In the genomic region with DNA sequence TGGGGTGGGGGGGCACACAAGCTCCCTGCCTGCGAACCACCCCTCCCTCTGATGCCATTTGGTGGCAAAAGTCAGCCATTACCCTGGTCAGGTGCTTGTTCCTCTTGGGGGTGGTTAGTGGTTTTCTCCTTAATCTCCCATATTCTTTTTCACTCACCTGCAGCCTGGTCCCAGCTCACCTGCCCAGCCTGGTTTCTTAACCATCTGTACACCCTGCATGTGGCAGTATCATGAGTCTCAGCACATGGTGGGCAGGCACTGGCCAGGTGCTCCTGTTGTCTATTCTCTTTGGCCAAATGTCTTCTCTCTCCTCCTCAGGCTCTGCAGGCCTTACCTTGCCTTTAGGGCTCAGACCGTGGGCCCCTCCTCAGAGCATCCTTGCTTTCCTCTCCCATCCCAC, we compare ENCODE assay signal across 13 cellular contexts. TPM values are rescaled to one million over a fixed set of nuclear protein-coding genes. Genes with fewer than 3 reads are reported as not detected.
A peak's percentile ranks its signal among the peaks of the same experiment; 100 is the strongest.
DNase-seq lines count a peak whose midpoint lies in the region; ATAC-seq and TF ChIP-seq lines count a peak whose summit lies in the region.
"Had no signal": no experiment of that assay in that cellular context is flagged by ENCODE, and none has a peak within 500 bp of the region (broad histone marks: within the 10 kb centered on the region; RNA-seq: fewer than 3 reads in every experiment).

No MANE protein-coding gene starts in this region.

- H3K27me3 Mint-ChIP-seq in activated T-helper 2 cell treated with anti-CD3 and anti-CD28 coated beads, Interferon-gamma antibody, Interleukin-2, Interleukin-4, amounts not matched to agents 10 μg/mL and 5 μg/mL and 100 μg/mL, durations not matched to agents 14 hours and 24 hours and 36 hours (ENCODE audit: low read depth): no peaks in the 10 kb centered on the region
- no peaks in the 10 kb centered on the region for H3K27me3 Mint-ChIP-seq in type B pancreatic cell
- H3K27me3 Mint-ChIP-seq: brain had no signal

- H3K4me3 Mint-ChIP-seq in activated T-helper 2 cell treated with anti-CD3 and anti-CD28 coated beads, Interferon-gamma antibody, Interleukin-2, Interleukin-4, amounts not matched to agents 10 μg/mL and 5 μg/mL and 100 μg/mL, durations not matched to agents 14 hours and 24 hours and 36 hours (ENCODE audit: low read depth): no peak overlapping the region
- H3K4me3 Mint-ChIP-seq in type B pancreatic cell: no peak overlapping the region
- H3K4me3 Mint-ChIP-seq: brain had no signal

- peaks cover 39% of the 10 kb centered on the region for H3K4me1 ChIP-seq in right cardiac atrium (ENCODE audit: control insufficient read depth, insufficient read depth, low read length)
- H3K4me1 ChIP-seq in lower lobe of right lung: peaks cover 83% of the 10 kb centered on the region

- no peaks in the 10 kb centered on the region for H3K36me3 ChIP-seq in lower lobe of right lung
- H3K36me3 ChIP-seq: SJSA1, thoracic aorta had no signal

- H3K27ac ChIP-seq in right cardiac atrium (ENCODE audit: low read length): peak overlapping the region; percentile 48
- peak overlapping the region; percentile 5 for H3K27ac ChIP-seq in lower lobe of right lung
- H3K27ac ChIP-seq: BLaER1 had no signal

- H3K4me3 ChIP-seq in right cardiac atrium (ENCODE audit: low read length) (no peak overlapping the region), lower lobe of right lung (no peak overlapping the region)
- H3K4me3 ChIP-seq: BLaER1, SJSA1, thoracic aorta had no signal

- 96% methylated on average over 2 of the region's 2 CpGs for WGBS in right cardiac atrium

- intact Hi-C loops in right cardiac atrium (cut with DNase I) (no loop called here), Right ventricle myocardium superior (cut with DNase I) (no loop called here), lower lobe of right lung (cut with DNase I) (no loop called here)
- intact Hi-C loops in activated T-helper 2 cell treated with anti-CD3 and anti-CD28 coated beads, Interferon-gamma antibody, Interleukin-2, Interleukin-4, amounts not matched to agents 10 μg/mL and 5 μg/mL and 100 μg/mL, durations not matched to agents 14 hours and 24 hours and 36 hours (cut with micrococcal nuclease): loop anchor here (10.0 kb wide), 1 partner anchor 172 kb away; no protein-coding TSS in a partner anchor

- peaks cover 76% of the 10 kb centered on the region for H3K4me1 Mint-ChIP-seq in activated T-helper 2 cell treated with anti-CD3 and anti-CD28 coated beads, Interferon-gamma antibody, Interleukin-2, Interleukin-4, amounts not matched to agents 10 μg/mL and 5 μg/mL and 100 μg/mL, durations not matched to agents 14 hours and 24 hours and 36 hours (ENCODE audit: low read depth)
- peaks cover 41% of the 10 kb centered on the region for H3K4me1 Mint-ChIP-seq in type B pancreatic cell (ENCODE audit: unreplicated experiment)

- peaks cover 49% of the 10 kb centered on the region for H3K36me3 Mint-ChIP-seq in activated T-helper 2 cell treated with anti-CD3 and anti-CD28 coated beads, Interferon-gamma antibody, Interleukin-2, Interleukin-4, amounts not matched to agents 10 μg/mL and 5 μg/mL and 100 μg/mL, durations not matched to agents 14 hours and 24 hours and 36 hours (ENCODE audit: low read depth)
- H3K36me3 Mint-ChIP-seq in type B pancreatic cell: peaks cover 15% of the 10 kb centered on the region

- H3K9me3 ChIP-seq in right cardiac atrium (ENCODE audit: control insufficient read depth, low read length) (no peaks in the 10 kb centered on the region), lower lobe of right lung (no peaks in the 10 kb centered on the region)
- H3K9me3 ChIP-seq: BLaER1, SJSA1, thoracic aorta had no signal

- peak overlapping the region; percentile 69 for H3K27ac Mint-ChIP-seq in activated T-helper 2 cell treated with anti-CD3 and anti-CD28 coated beads, Interferon-gamma antibody, Interleukin-2, Interleukin-4, amounts not matched to agents 10 μg/mL and 5 μg/mL and 100 μg/mL, durations not matched to agents 14 hours and 24 hours and 36 hours
- H3K27ac Mint-ChIP-seq in type B pancreatic cell: peak overlapping the region; percentile 66

- no peak for TF ChIP-seq CTCF in lower lobe of right lung (IDR thresholded peaks at IDR 0.05)
- TF ChIP-seq CTCF in type B pancreatic cell (conservative IDR thresholded peaks at IDR 0.05): no peak

- DNase-seq in right cardiac atrium (no peak), Right ventricle myocardium superior (no peak), lower lobe of right lung (no peak), type B pancreatic cell (ENCODE audit: extremely low spot score, unreplicated experiment) (no peak), HCEC 1CT (no peak)
- DNase-seq in activated T-helper 2 cell treated with anti-CD3 and anti-CD28 coated beads, Interferon-gamma antibody, Interleukin-2, Interleukin-4, amounts not matched to agents 10 μg/mL and 5 μg/mL and 100 μg/mL, durations not matched to agents 14 hours and 24 hours and 36 hours (ENCODE audit: low spot score): no peak
- DNase-seq: stimulated activated CD4-positive, alpha-beta T cell treated with anti-CD3 and anti-CD28 coated beads, Interleukin-4, amount 100 ng/mL, for 24 hours had no signal

- H3K9me3 Mint-ChIP-seq in activated T-helper 2 cell treated with anti-CD3 and anti-CD28 coated beads, Interferon-gamma antibody, Interleukin-2, Interleukin-4, amounts not matched to agents 10 μg/mL and 5 μg/mL and 100 μg/mL, durations not matched to agents 14 hours and 24 hours and 36 hours: no peaks in the 10 kb centered on the region
- H3K9me3 Mint-ChIP-seq in type B pancreatic cell: no peaks in the 10 kb centered on the region
- H3K9me3 Mint-ChIP-seq: brain had no signal

- H3K27me3 ChIP-seq in right cardiac atrium (ENCODE audit: control insufficient read depth, insufficient read depth) (no peaks in the 10 kb centered on the region), lower lobe of right lung (ENCODE audit: low read depth) (no peaks in the 10 kb centered on the region)
- H3K27me3 ChIP-seq: BLaER1, SJSA1 had no signal

- no peak for ATAC-seq in right cardiac atrium
- ATAC-seq in Right ventricle myocardium superior (ENCODE audit: poor library complexity): no peak
- ATAC-seq in lower lobe of right lung: no peak
- ATAC-seq in HG03354 (IDR thresholded peaks at IDR 0.05; ENCODE audit: poor library complexity, severe bottlenecking, unreplicated experiment): no peak
- ATAC-seq in HG03139 (IDR thresholded peaks at IDR 0.05; ENCODE audit: unreplicated experiment): no peak

RNA-seq across cellular contexts. Expression of gene OGDH, which starts 30.5 kb away (rescaled TPM):
- total RNA-seq in right cardiac atrium (100 to 1,000 TPM; 347 to 406 (median 380) TPM), Right ventricle myocardium superior (664 TPM), lower lobe of right lung (132 TPM), type B pancreatic cell (ENCODE audit: low replicate concordance) (92.8 and 122 TPM in 2 replicates)
- 168 TPM for polyA plus RNA-seq in right cardiac atrium
- 105 and 109 TPM in 2 replicates for total RNA-seq in activated T-helper 2 cell treated with anti-CD3 and anti-CD28 coated beads, Interferon-gamma antibody, Interleukin-2, Interleukin-4, amounts not matched to agents 10 μg/mL and 5 μg/mL and 100 μg/mL, durations not matched to agents 14 hours and 24 hours and 36 hours

RNA-seq across cellular contexts. Expression of gene TMED4, which starts 54.9 kb away (rescaled TPM):
- total RNA-seq in right cardiac atrium (10 to 100 TPM; 63.2 to 75.2 (median 66.6) TPM), Right ventricle myocardium superior (47.6 TPM), lower lobe of right lung (71.9 TPM), type B pancreatic cell (ENCODE audit: low replicate concordance) (92.8 and 97.1 TPM in 2 replicates)
- 63.9 TPM for polyA plus RNA-seq in right cardiac atrium
- total RNA-seq in activated T-helper 2 cell treated with anti-CD3 and anti-CD28 coated beads, Interferon-gamma antibody, Interleukin-2, Interleukin-4, amounts not matched to agents 10 μg/mL and 5 μg/mL and 100 μg/mL, durations not matched to agents 14 hours and 24 hours and 36 hours: 70.3 and 75.1 TPM in 2 replicates
